In genomic region chr14:103530831-103531230, GRCh38 we compare ENCODE assay signal across 15 cellular contexts. TPM values are rescaled to one million over a fixed set of nuclear protein-coding genes. Genes with fewer than 3 reads are reported as not detected.
DNase-seq lines count a peak whose midpoint lies in the region; ATAC-seq, FAIRE-seq and TF ChIP-seq lines count a peak whose summit lies in the region.
"Had no signal": no experiment of that assay in that cellular context is flagged by ENCODE, and none has a peak within 500 bp of the region (broad histone marks: within the 10 kb centered on the region; RNA-seq: fewer than 3 reads in every experiment).

No MANE protein-coding gene starts in this region.

- H3K4me1 Mint-ChIP-seq in CD4-positive, alpha-beta memory T cell: peaks cover 15 to 47% (median 25%) of the 10 kb centered on the region in 4 donors
- peaks cover 44% of the 10 kb centered on the region for H3K4me1 Mint-ChIP-seq in activated CD8-positive, alpha-beta T cell treated with anti-CD3 and anti-CD28 coated beads, Interleukin-2, amount 10 ng/mL, durations not matched to agents 7 days and 5 days (ENCODE audit: low read depth)
- peaks cover 28% of the 10 kb centered on the region for H3K4me1 Mint-ChIP-seq in mesothelial cell of epicardium
- H3K4me1 Mint-ChIP-seq in Calu3 (ENCODE audit: low read depth, unreplicated experiment): peaks cover 19% of the 10 kb centered on the region

- ATAC-seq in A549: no peak
- no peak for ATAC-seq in activated CD8-positive, alpha-beta T cell treated with anti-CD3 and anti-CD28 coated beads, Interleukin-2, amount 10 ng/mL, durations not matched to agents 7 days and 5 days
- ATAC-seq in left lobe of liver: no peak
- ATAC-seq: effector memory CD8-positive, alpha-beta T cell had no signal

- intact Hi-C loops in CD4-positive, alpha-beta memory T cell (cut with micrococcal nuclease): no loop called here
- intact Hi-C loops in Calu3 (cut with micrococcal nuclease; ENCODE audit: unreplicated experiment): no loop called here

- TF ChIP-seq CTCF in A549 (IDR thresholded peaks at IDR 0.05): no peak
- no peak for TF ChIP-seq CTCF in mesothelial cell of epicardium (IDR thresholded peaks at IDR 0.05; ENCODE audit: unreplicated experiment)
- TF ChIP-seq CTCF in Calu3 (IDR thresholded peaks at IDR 0.05; ENCODE audit: unreplicated experiment): no peak

- FAIRE-seq in A549 (lab: Jason Lieb, UNC): no peak

- peaks cover 35% of the 10 kb centered on the region for H3K4me1 ChIP-seq in A549
- peaks cover 30% of the 10 kb centered on the region for H3K4me1 ChIP-seq in CD4-positive, alpha-beta memory T cell (ENCODE audit: insufficient read depth, low read length)

- H3K4me2 ChIP-seq in A549: peak overlapping the region; percentile 99

- in situ Hi-C loops in KBM-7 (cut with MboI; ENCODE audit: low pct_unique_long_range_greater_than_20kb, low sequenced_read_pairs): no loop called here

- H3K4me3 ChIP-seq in A549: no peak overlapping the region
- H3K4me3 ChIP-seq in CD4-positive, alpha-beta memory T cell (ENCODE audit: low read length in 2 of 2): no peak overlapping the region

- POLR2A ChIA-PET in A549 (lab: Yijun Ruan, JAX): interaction anchor here (3.1 kb wide), 1 partner anchor 10 kb away, joined by 22 read pairs; no protein-coding TSS in a partner anchor
- POLR2A ChIA-PET in CD4-positive, alpha-beta memory T cell (lab: Charles Lee; ENCODE audit: partially characterized antibody): interaction anchor here (0.9 to 5.9 kb wide), 3 partner anchors 9 to 209 kb away, joined by 3 to 31 read pairs (median 17); partner anchors contain the start of genes BAG5, CKB and COA8
- POLR2A ChIA-PET in activated CD8-positive, alpha-beta T cell treated with anti-CD3 and anti-CD28 coated beads, Interleukin-2, amount 10 ng/mL, durations not matched to agents 7 days and 5 days (lab: Charles Lee): interaction anchor here (4.1 kb wide), 1 partner anchor 31 kb away, joined by 16 read pairs; the partner anchor contains the start of genes BAG5 and COA8

- TF ChIP-seq POLR2A in A549 (IDR thresholded peaks at IDR 0.05; ENCODE audit: low read length): no peak

- 96% methylated on average over 11 of the region's 11 CpGs for WGBS in A549 (ENCODE audit: missing lambda C conversion rate)

- DNase-seq in A549 (ENCODE audit: low read depth in 1 of 2, low spot score in 1 of 2) (no peak), mesothelial cell of epicardium (ENCODE audit: low spot score in 2 of 2, unreplicated experiment in 2 of 2) (no peak), KBM-7 (no peak), AG08395 (ENCODE audit: low spot score) (no peak), Calu3 (no peak), left lobe of liver (ENCODE audit: low spot score) (no peak)
- DNase-seq in CD4-positive, alpha-beta memory T cell: no peak
- no peak for DNase-seq in activated CD8-positive, alpha-beta T cell treated with anti-CD3 and anti-CD28 coated beads, Interleukin-2, amount 10 ng/mL, durations not matched to agents 7 days and 5 days
- DNase-seq: C1 segment of cervical spinal cord; effector memory CD8-positive, alpha-beta T cell; foreskin fibroblast; NCI-H187; NCI-H526; T-helper 9 cell had no signal

- H3K36me3 ChIP-seq in CD4-positive, alpha-beta memory T cell (ENCODE audit: insufficient read depth, low read length): no peaks in the 10 kb centered on the region

- TF ChIP-seq EP300 in A549 (IDR thresholded peaks at IDR 0.05): no peak

- no peak overlapping the region for H3K27ac ChIP-seq in A549
- no peak overlapping the region for H3K27ac ChIP-seq in CD4-positive, alpha-beta memory T cell (ENCODE audit: low read depth, low read length)
- H3K27ac ChIP-seq: spleen had no signal

- BruUV-seq in Calu3 (replicated peaks; lab: Mats Ljungman, UMichigan): no TSS peak

- H3K9me3 ChIP-seq in A549: no peaks in the 10 kb centered on the region
- no peaks in the 10 kb centered on the region for H3K9me3 ChIP-seq in CD4-positive, alpha-beta memory T cell (ENCODE audit: control insufficient read depth in 1 of 2, low read length in 2 of 2)
- H3K9me3 ChIP-seq: spleen had no signal

- no peaks in the 10 kb centered on the region for H3K9me3 Mint-ChIP-seq in CD4-positive, alpha-beta memory T cell
- H3K9me3 Mint-ChIP-seq in activated CD8-positive, alpha-beta T cell treated with anti-CD3 and anti-CD28 coated beads, Interleukin-2, amount 10 ng/mL, durations not matched to agents 7 days and 5 days (ENCODE audit: insufficient read depth): no peaks in the 10 kb centered on the region
- H3K9me3 Mint-ChIP-seq in mesothelial cell of epicardium: no peaks in the 10 kb centered on the region
- no peaks in the 10 kb centered on the region for H3K9me3 Mint-ChIP-seq in Calu3 (ENCODE audit: low read depth, unreplicated experiment)
- H3K9me3 Mint-ChIP-seq: effector memory CD8-positive, alpha-beta T cell had no signal

- CTCF ChIA-PET in A549 (lab: Yijun Ruan, JAX): interaction anchor here (0.6 to 28.8 kb wide), 5 partner anchors 12 to 935 kb away, joined by 3 to 489 read pairs (median 4); partner anchors contain the start of gene CKB
- CTCF ChIA-PET in CD4-positive, alpha-beta memory T cell (lab: Charles Lee; ENCODE audit: partially characterized antibody): interaction anchor here (0.7 to 2.0 kb wide), 3 partner anchors 10 to 15 kb away, joined by 3 to 8 read pairs (median 8); no protein-coding TSS in a partner anchor
- CTCF ChIA-PET in activated CD8-positive, alpha-beta T cell treated with anti-CD3 and anti-CD28 coated beads, Interleukin-2, amount 10 ng/mL, durations not matched to agents 7 days and 5 days (lab: Charles Lee): no interaction called here
- CTCF ChIA-PET in Calu3 (lab: Charles Lee): no interaction called here

- H3K27me3 Mint-ChIP-seq in CD4-positive, alpha-beta memory T cell: no peaks in the 10 kb centered on the region
- no peaks in the 10 kb centered on the region for H3K27me3 Mint-ChIP-seq in activated CD8-positive, alpha-beta T cell treated with anti-CD3 and anti-CD28 coated beads, Interleukin-2, amount 10 ng/mL, durations not matched to agents 7 days and 5 days (ENCODE audit: low read depth)
- H3K27me3 Mint-ChIP-seq in mesothelial cell of epicardium (ENCODE audit: low read depth) (peaks cover 3% of the 10 kb centered on the region), Calu3 (ENCODE audit: unreplicated experiment) (no peaks in the 10 kb centered on the region)
- H3K27me3 Mint-ChIP-seq: effector memory CD8-positive, alpha-beta T cell had no signal

- peaks cover 0 to 2% of the 10 kb centered on the region in 2 donors for H3K36me3 Mint-ChIP-seq in CD4-positive, alpha-beta memory T cell
- peaks cover 3% of the 10 kb centered on the region for H3K36me3 Mint-ChIP-seq in activated CD8-positive, alpha-beta T cell treated with anti-CD3 and anti-CD28 coated beads, Interleukin-2, amount 10 ng/mL, durations not matched to agents 7 days and 5 days (ENCODE audit: low read depth)
- no peaks in the 10 kb centered on the region for H3K36me3 Mint-ChIP-seq in mesothelial cell of epicardium
- H3K36me3 Mint-ChIP-seq in Calu3 (ENCODE audit: insufficient read depth, unreplicated experiment): peaks cover 48% of the 10 kb centered on the region

- no peaks in the 10 kb centered on the region for H3K27me3 ChIP-seq in CD4-positive, alpha-beta memory T cell (ENCODE audit: insufficient read depth, low read length)
- H3K27me3 ChIP-seq: spleen had no signal

- peak overlapping the region in 2 of 7 donors; percentile 47 to 95 for H3K27ac Mint-ChIP-seq in CD4-positive, alpha-beta memory T cell
- H3K27ac Mint-ChIP-seq in activated CD8-positive, alpha-beta T cell treated with anti-CD3 and anti-CD28 coated beads, Interleukin-2, amount 10 ng/mL, durations not matched to agents 7 days and 5 days: peak overlapping the region; percentile 61
- H3K27ac Mint-ChIP-seq in mesothelial cell of epicardium (no peak overlapping the region), Calu3 (ENCODE audit: unreplicated experiment) (no peak overlapping the region)

- peak overlapping the region in 6 of 8 donors; percentile 75 to 96 (median 92) for H3K4me3 Mint-ChIP-seq in CD4-positive, alpha-beta memory T cell
- H3K4me3 Mint-ChIP-seq in activated CD8-positive, alpha-beta T cell treated with anti-CD3 and anti-CD28 coated beads, Interleukin-2, amount 10 ng/mL, durations not matched to agents 7 days and 5 days: no peak overlapping the region
- H3K4me3 Mint-ChIP-seq in mesothelial cell of epicardium (peak overlapping the region; percentile 93), Calu3 (ENCODE audit: low read depth, unreplicated experiment) (no peak overlapping the region)

- TF ChIP-seq RAD21 in A549 (conservative IDR thresholded peaks at IDR 0.05 in 1 of 2, IDR thresholded peaks at IDR 0.05 in 1 of 2): no peak

RNA-seq across cellular contexts. Expression of gene TRMT61A, which starts 1.8 kb away (rescaled TPM):
- polyA plus RNA-seq in A549 (2011; rRNA removed) (8.3 TPM in 2 replicates), A549 (2017; fragmentation: RNase III; extraction: RNeasy Plus Mini Kit Qiagen cat#74134 plus additional on column Dnase treatment) (19.3 to 20.5 TPM (median 19.4 TPM) in 3 replicates)
- 27.2 and 40.2 TPM in 2 replicates for polyA plus RNA-seq in A549 (2012; cell fraction: cytosol; rRNA removed)
- 56.6 and 72.3 TPM in 2 replicates for polyA plus RNA-seq in A549 (2012; cell fraction: nucleus; rRNA removed)
- polyA minus RNA-seq in A549 (2011; rRNA and poly(A)+ RNA removed): 7.1 and 8.4 TPM in 2 replicates
- 10 to 100 TPM; 14.0 TPM for total RNA-seq in CD4-positive, alpha-beta memory T cell
- 1 to 10 TPM; 4.6 to 9.3 TPM for polyA plus RNA-seq in CD4-positive, alpha-beta memory T cell
- 1 to 10 TPM; 8.5 to 8.8 TPM for total RNA-seq in activated CD8-positive, alpha-beta T cell treated with anti-CD3 and anti-CD28 coated beads, Interleukin-2, amount 10 ng/mL, durations not matched to agents 7 days and 5 days
- total RNA-seq in mesothelial cell of epicardium (8.7 to 9.5 TPM (median 9.5 TPM) in 3 replicates), Calu3 (2022) (25.9 and 28.0 TPM in 2 replicates), left lobe of liver (6.0 TPM)

RNA-seq across cellular contexts. Expression of gene CKB, which starts 8.2 kb away (rescaled TPM):
- polyA plus RNA-seq in A549 (2011; rRNA removed): 39.4 and 52.3 TPM in 2 replicates
- 209 and 212 TPM in 2 replicates for polyA plus RNA-seq in A549 (2012; cell fraction: cytosol; rRNA removed)
- polyA plus RNA-seq in A549 (2012; cell fraction: nucleus; rRNA removed): 253 and 407 TPM in 2 replicates
- polyA plus RNA-seq in A549 (2017; fragmentation: RNase III; extraction: RNeasy Plus Mini Kit Qiagen cat#74134 plus additional on column Dnase treatment): 63.6 to 79.8 TPM (median 72.0 TPM) in 3 replicates
- polyA minus RNA-seq in A549 (2011; rRNA and poly(A)+ RNA removed): 13.0 and 19.4 TPM in 2 replicates
- total RNA-seq in CD4-positive, alpha-beta memory T cell: 1 to 10 TPM; 2.8 to 3.0 TPM
- 1 to 10 TPM; 2.0 to 2.1 TPM for polyA plus RNA-seq in CD4-positive, alpha-beta memory T cell
- 1 to 10 TPM; 2.2 to 2.7 TPM for total RNA-seq in activated CD8-positive, alpha-beta T cell treated with anti-CD3 and anti-CD28 coated beads, Interleukin-2, amount 10 ng/mL, durations not matched to agents 7 days and 5 days
- total RNA-seq in mesothelial cell of epicardium: 50.6 to 56.7 TPM (median 53.3 TPM) in 3 replicates
- 27.0 and 28.2 TPM in 2 replicates for total RNA-seq in Calu3 (2022)
- total RNA-seq in left lobe of liver: 10.2 TPM

RNA-seq across cellular contexts. Expression of gene BAG5, which starts 31.6 kb away (rescaled TPM):
- polyA plus RNA-seq in A549 (2011; rRNA removed) (20.4 and 20.8 TPM in 2 replicates), A549 (2017; fragmentation: RNase III; extraction: RNeasy Plus Mini Kit Qiagen cat#74134 plus additional on column Dnase treatment) (23.8 to 25.4 TPM (median 24.8 TPM) in 3 replicates)
- polyA plus RNA-seq in A549 (2012; cell fraction: cytosol; rRNA removed): 4.7 and 5.6 TPM in 2 replicates
- polyA plus RNA-seq in A549 (2012; cell fraction: nucleus; rRNA removed): 2.6 and 4.8 TPM in 2 replicates
- polyA minus RNA-seq in A549 (2011; rRNA and poly(A)+ RNA removed): 16.9 and 19.1 TPM in 2 replicates
- 10 to 100 TPM; 37.0 to 37.1 TPM for total RNA-seq in CD4-positive, alpha-beta memory T cell
- polyA plus RNA-seq in CD4-positive, alpha-beta memory T cell: 10 to 100 TPM; 33.1 to 39.5 TPM
- 10 to 100 TPM; 31.1 to 33.2 TPM for total RNA-seq in activated CD8-positive, alpha-beta T cell treated with anti-CD3 and anti-CD28 coated beads, Interleukin-2, amount 10 ng/mL, durations not matched to agents 7 days and 5 days
- total RNA-seq in mesothelial cell of epicardium (21.8 to 23.5 TPM (median 22.2 TPM) in 3 replicates), Calu3 (2022) (36.5 and 38.4 TPM in 2 replicates), left lobe of liver (7.5 TPM)

RNA-seq across cellular contexts. Expression of gene COA8, which starts 31.9 kb away (rescaled TPM):
- polyA plus RNA-seq in A549 (2011; rRNA removed) (23.2 and 29.8 TPM in 2 replicates), A549 (2017; fragmentation: RNase III; extraction: RNeasy Plus Mini Kit Qiagen cat#74134 plus additional on column Dnase treatment) (32.1 to 38.2 TPM (median 34.9 TPM) in 3 replicates)
- 11.0 and 14.3 TPM in 2 replicates for polyA plus RNA-seq in A549 (2012; cell fraction: cytosol; rRNA removed)
- 5.5 and 5.6 TPM in 2 replicates for polyA plus RNA-seq in A549 (2012; cell fraction: nucleus; rRNA removed)
- 3.6 and 4.1 TPM in 2 replicates for polyA minus RNA-seq in A549 (2011; rRNA and poly(A)+ RNA removed)
- total RNA-seq in CD4-positive, alpha-beta memory T cell: 10 to 100 TPM; 26.1 to 29.2 TPM
- polyA plus RNA-seq in CD4-positive, alpha-beta memory T cell: 10 to 100 TPM; 52.9 to 63.9 TPM
- total RNA-seq in activated CD8-positive, alpha-beta T cell treated with anti-CD3 and anti-CD28 coated beads, Interleukin-2, amount 10 ng/mL, durations not matched to agents 7 days and 5 days: 10 to 100 TPM; 28.3 to 34.3 TPM
- total RNA-seq in mesothelial cell of epicardium (35.4 to 38.8 TPM (median 36.0 TPM) in 3 replicates), Calu3 (2022) (29.1 and 37.2 TPM in 2 replicates), left lobe of liver (17.1 TPM)

Comparison
In these comparisons a context has a peak if more than half of its experiments do, and no peak if none do; other contexts are left out.
1. H3K4me3 Mint-ChIP-seq: peak in CD4-positive, alpha-beta memory T cell (6 of 8) and mesothelial cell of epicardium (single experiment); none in activated CD8-positive, alpha-beta T cell treated with anti-CD3 and anti-CD28 coated beads, Interleukin-2, amount 10 ng/mL, durations not matched to agents 7 days and 5 days (single experiment) and Calu3 (single experiment).
2. CTCF ChIA-PET loops: an anchor here in A549 (0.6 to 28.8 kb wide) and CD4-positive, alpha-beta memory T cell (0.7 to 2.0 kb wide); none called in activated CD8-positive, alpha-beta T cell treated with anti-CD3 and anti-CD28 coated beads, Interleukin-2, amount 10 ng/mL, durations not matched to agents 7 days and 5 days and Calu3.